In the genomic region with DNA sequence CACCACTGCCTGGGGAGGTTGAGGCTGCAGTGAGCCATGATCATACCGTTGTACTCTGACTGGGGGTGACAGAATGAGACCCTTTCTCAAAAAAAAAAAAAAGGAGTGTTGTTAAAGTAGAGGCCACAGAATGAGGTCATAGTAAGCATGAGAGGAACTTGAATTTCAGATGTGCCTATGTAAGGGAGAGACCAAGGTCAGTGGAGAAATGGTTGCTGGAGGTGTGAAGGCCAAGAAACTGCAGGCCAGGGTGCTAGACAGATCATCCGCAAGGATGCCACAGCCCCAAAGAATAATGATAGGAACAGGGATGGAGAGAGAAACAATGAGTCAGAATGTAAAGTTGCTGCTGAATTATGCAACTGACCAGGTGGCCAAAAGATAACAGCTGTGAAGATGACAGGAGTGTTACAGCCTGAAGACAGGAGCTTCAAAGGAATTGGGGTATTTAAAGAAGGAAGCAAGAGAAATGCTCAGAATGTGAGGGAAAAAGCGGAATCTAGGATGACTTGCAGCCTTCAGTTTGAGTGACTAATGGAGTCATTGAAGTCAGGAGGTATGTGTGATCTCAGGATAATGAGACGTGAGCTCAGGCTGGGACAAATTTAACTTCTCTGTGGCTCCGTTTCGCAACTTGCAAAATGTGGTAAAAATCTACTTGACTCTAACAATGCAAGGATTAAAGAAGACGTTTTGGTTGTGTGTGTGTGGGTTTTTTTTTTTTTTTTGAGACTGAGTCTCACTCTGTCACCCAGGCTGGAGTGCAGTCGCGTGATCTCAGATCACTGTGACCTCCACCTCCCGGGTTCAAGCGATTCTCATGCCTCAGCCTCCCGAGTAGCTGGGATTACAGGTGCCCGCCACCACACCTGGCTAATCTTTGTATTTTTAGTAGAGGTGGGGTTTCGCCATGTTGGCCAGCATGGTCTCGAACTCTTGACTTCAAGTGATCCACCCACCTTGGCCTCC, we compare ENCODE assay signal across 1 cellular context.
A peak's percentile ranks its signal among the peaks of the same experiment; 100 is the strongest.
TF ChIP-seq lines count a peak whose summit lies in the region.

No MANE protein-coding gene starts in this region.

TF ChIP-seq in K562, 482 proteins besides CTCF, POLR2A, EP300 and RAD21 (continued from another document and continues in another):
- TF ChIP-seq CEBPZ (IDR thresholded peaks at IDR 0.05; ENCODE audit: borderline replicate concordance, low read depth, low read length) (no peak), CREBBP (IDR thresholded peaks at IDR 0.05; ENCODE audit: low read depth, low read length) (no peak), MIER1 (IDR thresholded peaks at IDR 0.05; ENCODE audit: low read depth) (peak; percentile 61; the same call in 1 of the 2 replicates), PHF20 (IDR thresholded peaks at IDR 0.05; ENCODE audit: partially characterized antibody) (no peak), NFIC (IDR thresholded peaks at IDR 0.05) (peak; percentile 82), FOXJ2 (tag; IDR thresholded peaks at IDR 0.05) (no peak), TAF15 (IDR thresholded peaks at IDR 0.05; ENCODE audit: low read depth, low read length) (no peak), ZNF830 (CRISPR knock-in tag; IDR thresholded peaks at IDR 0.05) (no peak), MBD2 (IDR thresholded peaks at IDR 0.05; ENCODE audit: borderline replicate concordance, low read depth) (peak; percentile 91), ZNF699 (CRISPR knock-in tag; IDR thresholded peaks at IDR 0.05; ENCODE audit: insufficient replicate concordance) (no peak), MTA2 (IDR thresholded peaks at IDR 0.05; ENCODE audit: low read depth) (peak; percentile 97), ZNF764 (CRISPR knock-in tag; IDR thresholded peaks at IDR 0.05; ENCODE audit: low read depth) (no peak), ZNF354B (CRISPR knock-in tag; IDR thresholded peaks at IDR 0.05) (no peak), L3MBTL2 (IDR thresholded peaks at IDR 0.05) (peak; percentile 96), ZBTB43 (CRISPR knock-in tag; IDR thresholded peaks at IDR 0.05) (no peak), ZHX1 (conservative IDR thresholded peaks at IDR 0.05; ENCODE audit: low read length) (no peak), EWSR1 (IDR thresholded peaks at IDR 0.05; ENCODE audit: borderline replicate concordance, low read depth, partially characterized antibody) (no peak), RBM34 (IDR thresholded peaks at IDR 0.05; ENCODE audit: borderline replicate concordance, insufficient read depth, low read length) (no peak), TEAD1 (CRISPR knock-in tag; IDR thresholded peaks at IDR 0.05) (peak; percentile 95 to 98), CHD1 (IDR thresholded peaks at IDR 0.05; ENCODE audit: low read length) (no peak), ESRRB (CRISPR knock-in tag; IDR thresholded peaks at IDR 0.05; ENCODE audit: borderline replicate concordance) (no peak), GTF2E2 (tag; IDR thresholded peaks at IDR 0.05) (no peak), HINFP (tag; conservative IDR thresholded peaks at IDR 0.05; ENCODE audit: low read depth) (peak; percentile 62), GABPB2 (CRISPR knock-in tag; conservative IDR thresholded peaks at IDR 0.05) (no peak), ARID3A (IDR thresholded peaks at IDR 0.05; ENCODE audit: borderline replicate concordance, low read depth, low read length) (peak; percentile 95), SETDB1 (IDR thresholded peaks at IDR 0.05; ENCODE audit: low read length) (no peak), ARID2 (IDR thresholded peaks at IDR 0.05) (peak; percentile 36; the same call in 1 of the 2 replicates), MEF2D (tag; conservative IDR thresholded peaks at IDR 0.05; ENCODE audit: low read depth) (peak; percentile 98), TBL1XR1 (IDR thresholded peaks at IDR 0.05; ENCODE audit: low read length in 2 of 2) (peak in 1 of 2 experiments; percentile 96; a peak in 2 of 4 replicates), FOXK2 (conservative IDR thresholded peaks at IDR 0.05 in 1 of 2, IDR thresholded peaks at IDR 0.05 in 1 of 2; ENCODE audit: low read depth in 2 of 2) (peak; percentile 96 to 98), MEF2A (IDR thresholded peaks at IDR 0.05; ENCODE audit: control insufficient read depth, low read depth, low read length) (peak; percentile 61), IRF9 (tag; IDR thresholded peaks at IDR 0.05) (peak; percentile 96), ZEB2 (IDR thresholded peaks at IDR 0.05) (peak; percentile 100), RCOR1 (IDR thresholded peaks at IDR 0.05; ENCODE audit: borderline replicate concordance in 1 of 2, low read depth in 2 of 2, low read length in 2 of 2) (peak; percentile 37 to 94; a peak in 3 of 4 replicates)
- TF ChIP-seq, protein P1, sequence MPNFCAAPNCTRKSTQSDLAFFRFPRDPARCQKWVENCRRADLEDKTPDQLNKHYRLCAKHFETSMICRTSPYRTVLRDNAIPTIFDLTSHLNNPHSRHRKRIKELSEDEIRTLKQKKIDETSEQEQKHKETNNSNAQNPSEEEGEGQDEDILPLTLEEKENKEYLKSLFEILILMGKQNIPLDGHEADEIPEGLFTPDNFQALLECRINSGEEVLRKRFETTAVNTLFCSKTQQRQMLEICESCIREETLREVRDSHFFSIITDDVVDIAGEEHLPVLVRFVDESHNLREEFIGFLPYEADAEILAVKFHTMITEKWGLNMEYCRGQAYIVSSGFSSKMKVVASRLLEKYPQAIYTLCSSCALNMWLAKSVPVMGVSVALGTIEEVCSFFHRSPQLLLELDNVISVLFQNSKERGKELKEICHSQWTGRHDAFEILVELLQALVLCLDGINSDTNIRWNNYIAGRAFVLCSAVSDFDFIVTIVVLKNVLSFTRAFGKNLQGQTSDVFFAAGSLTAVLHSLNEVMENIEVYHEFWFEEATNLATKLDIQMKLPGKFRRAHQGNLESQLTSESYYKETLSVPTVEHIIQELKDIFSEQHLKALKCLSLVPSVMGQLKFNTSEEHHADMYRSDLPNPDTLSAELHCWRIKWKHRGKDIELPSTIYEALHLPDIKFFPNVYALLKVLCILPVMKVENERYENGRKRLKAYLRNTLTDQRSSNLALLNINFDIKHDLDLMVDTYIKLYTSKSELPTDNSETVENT (CRISPR knock-in tag; IDR thresholded peaks at IDR 0.05): no peak
- TF ChIP-seq, protein P2, sequence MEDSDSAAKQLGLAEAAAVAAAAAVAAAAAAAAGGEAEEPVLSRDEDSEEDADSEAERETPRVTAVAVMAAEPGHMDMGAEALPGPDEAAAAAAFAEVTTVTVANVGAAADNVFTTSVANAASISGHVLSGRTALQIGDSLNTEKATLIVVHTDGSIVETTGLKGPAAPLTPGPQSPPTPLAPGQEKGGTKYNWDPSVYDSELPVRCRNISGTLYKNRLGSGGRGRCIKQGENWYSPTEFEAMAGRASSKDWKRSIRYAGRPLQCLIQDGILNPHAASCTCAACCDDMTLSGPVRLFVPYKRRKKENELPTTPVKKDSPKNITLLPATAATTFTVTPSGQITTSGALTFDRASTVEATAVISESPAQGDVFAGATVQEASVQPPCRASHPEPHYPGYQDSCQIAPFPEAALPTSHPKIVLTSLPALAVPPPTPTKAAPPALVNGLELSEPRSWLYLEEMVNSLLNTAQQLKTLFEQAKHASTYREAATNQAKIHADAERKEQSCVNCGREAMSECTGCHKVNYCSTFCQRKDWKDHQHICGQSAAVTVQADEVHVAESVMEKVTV (CRISPR knock-in tag; IDR thresholded peaks at IDR 0.05): no peak
- TF ChIP-seq, protein P3, sequence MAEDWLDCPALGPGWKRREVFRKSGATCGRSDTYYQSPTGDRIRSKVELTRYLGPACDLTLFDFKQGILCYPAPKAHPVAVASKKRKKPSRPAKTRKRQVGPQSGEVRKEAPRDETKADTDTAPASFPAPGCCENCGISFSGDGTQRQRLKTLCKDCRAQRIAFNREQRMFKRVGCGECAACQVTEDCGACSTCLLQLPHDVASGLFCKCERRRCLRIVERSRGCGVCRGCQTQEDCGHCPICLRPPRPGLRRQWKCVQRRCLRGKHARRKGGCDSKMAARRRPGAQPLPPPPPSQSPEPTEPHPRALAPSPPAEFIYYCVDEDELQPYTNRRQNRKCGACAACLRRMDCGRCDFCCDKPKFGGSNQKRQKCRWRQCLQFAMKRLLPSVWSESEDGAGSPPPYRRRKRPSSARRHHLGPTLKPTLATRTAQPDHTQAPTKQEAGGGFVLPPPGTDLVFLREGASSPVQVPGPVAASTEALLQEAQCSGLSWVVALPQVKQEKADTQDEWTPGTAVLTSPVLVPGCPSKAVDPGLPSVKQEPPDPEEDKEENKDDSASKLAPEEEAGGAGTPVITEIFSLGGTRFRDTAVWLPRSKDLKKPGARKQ (CRISPR knock-in tag; IDR thresholded peaks at IDR 0.05): no peak
